ENCODE assay signal across 8 cellular contexts in genomic region chr19:43784981-43785808, GRCh38. TPM values are rescaled to one million over a fixed set of nuclear protein-coding genes. Genes with fewer than 3 reads are reported as not detected.
A peak's percentile ranks its signal among the peaks of the same experiment; 100 is the strongest.
DNase-seq lines count a peak whose midpoint lies in the region; ATAC-seq, FAIRE-seq and TF ChIP-seq lines count a peak whose summit lies in the region.

No MANE protein-coding gene starts in this region.

- TF ChIP-seq CTCF in H1 (IDR thresholded peaks at IDR 0.05; ENCODE audit: control extremely low read depth in 1 of 3, insufficient read depth in 1 of 3, low read depth in 1 of 3, low read length in 3 of 3) (peak; percentile 66 to 98 (median 95)), tibial artery (IDR thresholded peaks at IDR 0.05) (peak; percentile 92 to 99)

- no peak for TF ChIP-seq EP300 in H1 (IDR thresholded peaks at IDR 0.05; ENCODE audit: borderline replicate concordance in 1 of 2, low read depth in 2 of 2, low read length in 2 of 2)

- H3K27ac Mint-ChIP-seq in activated CD4-positive, alpha-beta T cell treated with anti-CD3 and anti-CD28 coated beads, Interleukin-2, amount 10 ng/mL, durations not matched to agents 24 days and 14 days: peak overlapping the region; percentile 92

- H3K36me3 Mint-ChIP-seq in activated CD4-positive, alpha-beta T cell treated with anti-CD3 and anti-CD28 coated beads, Interleukin-2, amount 10 ng/mL, durations not matched to agents 24 days and 14 days (ENCODE audit: low read depth): peaks cover 5% of the 10 kb centered on the region

- peak overlapping the region; percentile 81; the same call in 1 of the 2 replicates for H4K8ac ChIP-seq in H1 (ENCODE audit: extremely low read depth, insufficient read depth, low read length)
- H4K8ac ChIP-seq in mesenchymal stem cell (ENCODE audit: low read length): peak overlapping the region; percentile 33

- H3K56ac ChIP-seq in H1 (replicated peaks; ENCODE audit: insufficient read length, low read depth, low read length): no peak overlapping the region

- POLR2A ChIA-PET in H1 (lab: Charles Lee; ENCODE audit: partially characterized antibody): interaction anchor here (0.6 to 1.0 kb wide), 4 partner anchors 10 to 216 kb away, joined by 3 to 5 read pairs (median 4); no protein-coding TSS in a partner anchor

- peaks cover 0 to 4% of the 10 kb centered on the region in 2 experiments for H4K20me1 ChIP-seq in H1 (replicated peaks in 1 of 2; ENCODE audit: control insufficient read depth in 1 of 2, insufficient read depth in 2 of 2, low read length in 2 of 2)

- H3K9me3 Mint-ChIP-seq in activated CD4-positive, alpha-beta T cell treated with anti-CD3 and anti-CD28 coated beads, Interleukin-2, amount 10 ng/mL, durations not matched to agents 24 days and 14 days: no peaks in the 10 kb centered on the region

- ATAC-seq in HG02759 (IDR thresholded peaks at IDR 0.05; ENCODE audit: unreplicated experiment) (peak; percentile 33), GM19023 (IDR thresholded peaks at IDR 0.05; ENCODE audit: unreplicated experiment) (no peak)

- H3K79me2 ChIP-seq in H1 (ENCODE audit: control insufficient read depth in 1 of 2, insufficient read depth in 2 of 2, low read length in 2 of 2): no peaks in the 10 kb centered on the region

- H3K4me1 Mint-ChIP-seq in activated CD4-positive, alpha-beta T cell treated with anti-CD3 and anti-CD28 coated beads, Interleukin-2, amount 10 ng/mL, durations not matched to agents 24 days and 14 days: peaks cover 39% of the 10 kb centered on the region

- no peaks in the 10 kb centered on the region for H3K9me3 ChIP-seq in H1 (ENCODE audit: insufficient read depth in 2 of 2, low read depth in 1 of 2, low read length in 1 of 2)
- H3K9me3 ChIP-seq in mesenchymal stem cell (ENCODE audit: control insufficient read depth, low read length): no peaks in the 10 kb centered on the region
- H3K9me3 ChIP-seq in tibial artery: no peaks in the 10 kb centered on the region

- CTCF ChIA-PET in H1 (lab: Charles Lee; ENCODE audit: partially characterized antibody): interaction anchor here (1.0 to 37.0 kb wide), 7 partner anchors 8 to 106 kb away, joined by 4 to 703 read pairs (median 5); partner anchors contain the start of genes IRGC and SMG9

- H2BK120ac ChIP-seq in H1 (replicated peaks; ENCODE audit: low read depth, low read length) (no peak overlapping the region), mesenchymal stem cell (ENCODE audit: low read depth, low read length) (peak overlapping the region; percentile 81)

- H3K4me1 ChIP-seq in H1 (replicated peaks in 1 of 4; ENCODE audit: control insufficient read depth in 3 of 4, insufficient read depth in 4 of 4, low read length in 3 of 4) (peaks cover 0 to 2% (median under 1%) of the 10 kb centered on the region in 4 experiments; a peak in 3 of 7 replicates), mesenchymal stem cell (ENCODE audit: control insufficient read depth, insufficient read depth, low read depth, low read length) (peaks cover 29% of the 10 kb centered on the region), tibial artery (peaks cover 0 to 29% (median 7%) of the 10 kb centered on the region in 4 donors)

- H4K5ac ChIP-seq in H1 (ENCODE audit: insufficient read length, low read depth, low read length): no peak overlapping the region

- H4K91ac ChIP-seq in H1 (replicated peaks; ENCODE audit: insufficient read length, low read length) (peak overlapping the region; percentile 12), mesenchymal stem cell (ENCODE audit: low read length) (peak overlapping the region; percentile 58)

- H3K27me3 ChIP-seq in H1 (replicated peaks in 1 of 4; ENCODE audit: control insufficient read depth in 3 of 4, extremely low read depth in 1 of 4, insufficient read depth in 3 of 4, low read length in 3 of 4) (no peaks in the 10 kb centered on the region; a peak in 1 of 7 replicates), mesenchymal stem cell (ENCODE audit: control insufficient read depth in 1 of 2, insufficient read depth in 1 of 2, low read length in 2 of 2) (no peaks in the 10 kb centered on the region), tibial artery (peaks cover 0 to 24% of the 10 kb centered on the region in 2 donors)

- DNase-seq in DMS79 (lab: John Stamatoyannopoulos, UW): peak; percentile 42
- peak; percentile 59 to 85 for DNase-seq in NCI-H446 (lab: John Stamatoyannopoulos, UW)
- peak; percentile 89 for DNase-seq in activated CD4-positive, alpha-beta T cell treated with anti-CD3 and anti-CD28 coated beads, Interleukin-2, amount 10 ng/mL, durations not matched to agents 24 days and 14 days
- DNase-seq in H1 (ENCODE audit: low read depth in 1 of 2, low spot score in 2 of 2): peak in 1 of 2 experiments; percentile 64
- DNase-seq in mesenchymal stem cell: peak; percentile 79
- DNase-seq in tibial artery: peak in 1 of 2 donors; percentile 67

- 42% methylated on average over 10 of the region's 10 CpGs; no CpG with 5 or more reads in 1 of the 2 experiments for WGBS in H1 (ENCODE audit: extremely low coverage in 1 of 2, insufficient coverage in 1 of 2, insufficient read length in 1 of 2, insufficient replicate concordance in 2 of 2, low coverage in 1 of 2, low lambda C conversion rate in 2 of 2, missing lambda C conversion rate in 1 of 2), 2 experiments
- 19% methylated on average over 10 of the region's 10 CpGs for WGBS in mesenchymal stem cell

- peak overlapping the region; percentile 94; the same call in 1 of the 2 replicates for H2AFZ ChIP-seq in H1 (ENCODE audit: low read length)
- peak overlapping the region; percentile 83 for H2AFZ ChIP-seq in mesenchymal stem cell (ENCODE audit: low read depth, low read length)

- H3K4me2 ChIP-seq in H1 (ENCODE audit: insufficient read depth in 1 of 2, low read depth in 2 of 2, low read length in 2 of 2) (no peak overlapping the region), mesenchymal stem cell (ENCODE audit: low read length, poor library complexity, severe bottlenecking) (no peak overlapping the region)

- H2BK15ac ChIP-seq in H1 (ENCODE audit: low read length): no peak overlapping the region
- peak overlapping the region; percentile 60 for H2BK15ac ChIP-seq in mesenchymal stem cell (ENCODE audit: low read depth, poor library complexity, severe bottlenecking)

- H3K9ac ChIP-seq in H1 (replicated peaks in 1 of 4; ENCODE audit: extremely low read depth in 1 of 4, low read depth in 3 of 4, low read length in 3 of 4) (no peak overlapping the region; a peak in 1 of 7 replicates), mesenchymal stem cell (ENCODE audit: low read length) (peak overlapping the region; percentile 75)

- H2BK20ac ChIP-seq in H1 (ENCODE audit: low read length): no peak overlapping the region

- no peak overlapping the region for H2BK12ac ChIP-seq in H1 (ENCODE audit: low read depth, low read length)
- peak overlapping the region in 1 of 2 experiments; percentile 65 for H2BK12ac ChIP-seq in mesenchymal stem cell (ENCODE audit: low read length in 2 of 2)

- no peak overlapping the region for H3K27ac ChIP-seq in H1 (ENCODE audit: low read depth, low read length)
- H3K27ac ChIP-seq in mesenchymal stem cell (ENCODE audit: low read length, poor library complexity, severe bottlenecking): peak overlapping the region; percentile 56
- H3K27ac ChIP-seq in tibial artery: no peak overlapping the region

- intact Hi-C loops in activated CD4-positive, alpha-beta T cell treated with anti-CD3 and anti-CD28 coated beads, Interleukin-2, amount 10 ng/mL, durations not matched to agents 24 days and 14 days (cut with micrococcal nuclease): loop anchor here (1.0 to 5.0 kb wide), 2 partner anchors 40 to 258 kb away; partner anchors contain the start of gene ETHE1
- intact Hi-C loops in tibial artery (cut with DNase I; ENCODE audit: low total_unique reads): loop anchor here (2.0 kb wide), 1 partner anchor 40 kb away; no protein-coding TSS in a partner anchor

- H3K4me3 ChIP-seq in H1 (ENCODE audit: extremely low read depth in 1 of 4, insufficient read depth in 2 of 4, low read depth in 3 of 4, low read length in 4 of 4) (no peak overlapping the region), mesenchymal stem cell (ENCODE audit: insufficient read depth in 1 of 2, low read depth in 1 of 2, low read length in 2 of 2) (peak overlapping the region in 1 of 2 experiments; percentile 62), tibial artery (no peak overlapping the region)

- H3K23me2 ChIP-seq in H1 (ENCODE audit: low read depth, low read length): 0 out of 2 replicates have a peak, but pooled peaks cover 2% of the 10 kb centered on the region

- H3K36me3 ChIP-seq in H1 (ENCODE audit: control insufficient read depth in 2 of 4, insufficient read depth in 4 of 4, low read length in 3 of 4): no peaks in the 10 kb centered on the region
- no peaks in the 10 kb centered on the region for H3K36me3 ChIP-seq in mesenchymal stem cell (ENCODE audit: control insufficient read depth in 1 of 2, insufficient read depth in 2 of 2, low read depth in 1 of 2, low read length in 2 of 2)
- no peaks in the 10 kb centered on the region for H3K36me3 ChIP-seq in tibial artery

- peak overlapping the region; percentile 75 for H3K4me3 Mint-ChIP-seq in activated CD4-positive, alpha-beta T cell treated with anti-CD3 and anti-CD28 coated beads, Interleukin-2, amount 10 ng/mL, durations not matched to agents 24 days and 14 days

- H2AK5ac ChIP-seq in H1 (ENCODE audit: low read depth, low read length) (no peak overlapping the region), mesenchymal stem cell (ENCODE audit: low read length, severe bottlenecking) (peak overlapping the region; percentile 47)

- H3K18ac ChIP-seq in H1 (ENCODE audit: extremely low read depth, low read length): no peak overlapping the region; the same call in 1 of the 2 replicates
- H3K18ac ChIP-seq in mesenchymal stem cell (ENCODE audit: low read depth in 1 of 2, low read length in 2 of 2): peak overlapping the region; percentile 69 to 71

- no peak for TF ChIP-seq POLR2A in H1 (IDR thresholded peaks at IDR 0.05; ENCODE audit: control extremely low read depth in 1 of 2, low read depth in 2 of 2, low read length in 2 of 2)

- no peak for FAIRE-seq in H1 (lab: Jason Lieb, UNC)

- no peaks in the 10 kb centered on the region; the same call in 1 of the 2 replicates for H3K79me1 ChIP-seq in H1 (ENCODE audit: low read depth, low read length)
- no peaks in the 10 kb centered on the region for H3K79me1 ChIP-seq in mesenchymal stem cell (replicated peaks; ENCODE audit: low read length, poor library complexity, severe bottlenecking)

- no peak overlapping the region for H3K14ac ChIP-seq in H1 (ENCODE audit: insufficient read length)
- no peak overlapping the region for H3K14ac ChIP-seq in mesenchymal stem cell (ENCODE audit: low read length in 2 of 2)

- peaks cover 4% of the 10 kb centered on the region for H3K27me3 Mint-ChIP-seq in activated CD4-positive, alpha-beta T cell treated with anti-CD3 and anti-CD28 coated beads, Interleukin-2, amount 10 ng/mL, durations not matched to agents 24 days and 14 days

- H3K4ac ChIP-seq in H1 (replicated peaks; ENCODE audit: insufficient read length, low read depth, low read length) (no peak overlapping the region), mesenchymal stem cell (ENCODE audit: low read depth in 1 of 2, low read length in 2 of 2) (peak overlapping the region in 1 of 2 experiments; percentile 57)

- H2BK5ac ChIP-seq in H1 (ENCODE audit: low read depth, low read length) (no peak overlapping the region), mesenchymal stem cell (ENCODE audit: low read depth, low read length, poor library complexity, severe bottlenecking) (no peak overlapping the region)

- no peak overlapping the region for H3K23ac ChIP-seq in H1 (ENCODE audit: insufficient read length)
- H3K23ac ChIP-seq in mesenchymal stem cell (ENCODE audit: low read length in 2 of 2): no peak overlapping the region

- peak; percentile 95 to 96 for TF ChIP-seq RAD21 in H1 (IDR thresholded peaks at IDR 0.05 in 1 of 2, conservative IDR thresholded peaks at IDR 0.05 in 1 of 2; ENCODE audit: low read depth in 2 of 2, low read length in 2 of 2)

RNA-seq across cellular contexts. Expression of gene KCNN4, which starts 4.4 kb away (rescaled TPM):
- 165 and 172 TPM in 2 replicates for total RNA-seq in activated CD4-positive, alpha-beta T cell treated with anti-CD3 and anti-CD28 coated beads, Interleukin-2, amount 10 ng/mL, durations not matched to agents 24 days and 14 days
- 0.78 and 1.0 TPM in 2 replicates for total RNA-seq in H1 (2021; fragmentation: NEBNext Ultra II Directional; extraction: Animal tissue kit (Norgen Biotek cat#: 25700))
- polyA plus RNA-seq in H1 (2011; rRNA removed): 1.5 and 2.0 TPM in 2 replicates
- polyA plus RNA-seq in H1 (2011; cell fraction: cytosol; rRNA removed): 1.6 TPM
- 3.1 TPM for polyA plus RNA-seq in H1 (2011; cell fraction: nucleus; rRNA removed)
- 0.64 to 1.2 TPM (median 0.86 TPM) in 4 replicates for polyA plus RNA-seq in H1 (2012, experiment 1 of 2)
- 0.56 TPM for polyA plus RNA-seq in H1 (2012, experiment 2 of 2)
- 1.1 TPM for polyA plus RNA-seq in H1 (2013, experiment 1 of 2)
- polyA plus RNA-seq in H1 (2013, experiment 2 of 2): 1.1 TPM
- 0.39 and 0.54 TPM in 2 replicates for polyA minus RNA-seq in H1 (2011; rRNA and poly(A)+ RNA removed)
- polyA minus RNA-seq in H1 (2011; cell fraction: cytosol; rRNA and poly(A)+ RNA removed): not detected
- polyA minus RNA-seq in H1 (2011; cell fraction: nucleus; rRNA and poly(A)+ RNA removed): 2.1 TPM
- 0.04 TPM for polyA plus RNA-seq in mesenchymal stem cell (2013, experiment 1 of 2)
- polyA plus RNA-seq in mesenchymal stem cell (2013, experiment 2 of 2): 0.08 TPM

RNA-seq across cellular contexts. Expression of gene LYPD5, which starts 17.1 kb away (rescaled TPM):
- total RNA-seq in activated CD4-positive, alpha-beta T cell treated with anti-CD3 and anti-CD28 coated beads, Interleukin-2, amount 10 ng/mL, durations not matched to agents 24 days and 14 days: 0.26 and 0.42 TPM in 2 replicates
- total RNA-seq in H1 (2021; fragmentation: NEBNext Ultra II Directional; extraction: Animal tissue kit (Norgen Biotek cat#: 25700)): 0.59 and 0.74 TPM in 2 replicates
- polyA plus RNA-seq in H1 (2011; rRNA removed): 4.3 TPM in 2 replicates
- 2.2 TPM for polyA plus RNA-seq in H1 (2011; cell fraction: cytosol; rRNA removed)
- polyA plus RNA-seq in H1 (2011; cell fraction: nucleus; rRNA removed): 3.5 TPM
- polyA plus RNA-seq in H1 (2012, experiment 1 of 2): 0.83 to 1.4 TPM (median 1.0 TPM) in 4 replicates
- polyA plus RNA-seq in H1 (2012, experiment 2 of 2): 1.2 TPM
- polyA plus RNA-seq in H1 (2013, experiment 1 of 2): 1.0 TPM
- 0.75 TPM for polyA plus RNA-seq in H1 (2013, experiment 2 of 2)
- 1.4 and 1.5 TPM in 2 replicates for polyA minus RNA-seq in H1 (2011; rRNA and poly(A)+ RNA removed)
- 0.88 TPM for polyA minus RNA-seq in H1 (2011; cell fraction: cytosol; rRNA and poly(A)+ RNA removed)
- polyA minus RNA-seq in H1 (2011; cell fraction: nucleus; rRNA and poly(A)+ RNA removed): 6.1 TPM
- 0.12 TPM for polyA plus RNA-seq in mesenchymal stem cell (2013, experiment 1 of 2)
- 0.07 TPM for polyA plus RNA-seq in mesenchymal stem cell (2013, experiment 2 of 2)

RNA-seq across cellular contexts. Expression of gene SMG9, which starts 30.4 kb away (rescaled TPM):
- total RNA-seq in activated CD4-positive, alpha-beta T cell treated with anti-CD3 and anti-CD28 coated beads, Interleukin-2, amount 10 ng/mL, durations not matched to agents 24 days and 14 days: 83.9 and 86.6 TPM in 2 replicates
- 28.7 and 34.0 TPM in 2 replicates for total RNA-seq in H1 (2021; fragmentation: NEBNext Ultra II Directional; extraction: Animal tissue kit (Norgen Biotek cat#: 25700))
- 20.4 and 25.6 TPM in 2 replicates for polyA plus RNA-seq in H1 (2011; rRNA removed)
- 16.5 TPM for polyA plus RNA-seq in H1 (2011; cell fraction: cytosol; rRNA removed)
- polyA plus RNA-seq in H1 (2011; cell fraction: nucleus; rRNA removed): 50.0 TPM
- 21.5 to 33.3 TPM (median 28.7 TPM) in 4 replicates for polyA plus RNA-seq in H1 (2012, experiment 1 of 2)
- polyA plus RNA-seq in H1 (2012, experiment 2 of 2): 14.0 TPM
- 13.1 TPM for polyA plus RNA-seq in H1 (2013, experiment 1 of 2)
- polyA plus RNA-seq in H1 (2013, experiment 2 of 2): 12.1 TPM
- 13.7 and 13.8 TPM in 2 replicates for polyA minus RNA-seq in H1 (2011; rRNA and poly(A)+ RNA removed)
- polyA minus RNA-seq in H1 (2011; cell fraction: cytosol; rRNA and poly(A)+ RNA removed): 12.5 TPM
- polyA minus RNA-seq in H1 (2011; cell fraction: nucleus; rRNA and poly(A)+ RNA removed): 15.1 TPM
- 20.5 TPM for polyA plus RNA-seq in mesenchymal stem cell (2013, experiment 1 of 2)
- polyA plus RNA-seq in mesenchymal stem cell (2013, experiment 2 of 2): 19.8 TPM

RNA-seq across cellular contexts. Expression of gene ZNF283, which starts 41.9 kb away (rescaled TPM):
- 4.0 and 5.7 TPM in 2 replicates for total RNA-seq in activated CD4-positive, alpha-beta T cell treated with anti-CD3 and anti-CD28 coated beads, Interleukin-2, amount 10 ng/mL, durations not matched to agents 24 days and 14 days
- 3.6 and 4.3 TPM in 2 replicates for total RNA-seq in H1 (2021; fragmentation: NEBNext Ultra II Directional; extraction: Animal tissue kit (Norgen Biotek cat#: 25700))
- polyA plus RNA-seq in H1 (2011; rRNA removed): 1.1 and 1.6 TPM in 2 replicates
- 1.8 TPM for polyA plus RNA-seq in H1 (2011; cell fraction: cytosol; rRNA removed)
- 2.0 TPM for polyA plus RNA-seq in H1 (2011; cell fraction: nucleus; rRNA removed)
- polyA plus RNA-seq in H1 (2012, experiment 1 of 2): 3.4 to 5.3 TPM (median 3.6 TPM) in 4 replicates
- 0.26 TPM for polyA plus RNA-seq in H1 (2012, experiment 2 of 2)
- 3.7 TPM for polyA plus RNA-seq in H1 (2013, experiment 1 of 2)
- polyA plus RNA-seq in H1 (2013, experiment 2 of 2): 4.0 TPM
- 5.0 and 9.2 TPM in 2 replicates for polyA minus RNA-seq in H1 (2011; rRNA and poly(A)+ RNA removed)
- 2.4 TPM for polyA minus RNA-seq in H1 (2011; cell fraction: cytosol; rRNA and poly(A)+ RNA removed)
- 18.0 TPM for polyA minus RNA-seq in H1 (2011; cell fraction: nucleus; rRNA and poly(A)+ RNA removed)
- polyA plus RNA-seq in mesenchymal stem cell (2013, experiment 1 of 2): 3.2 TPM
- polyA plus RNA-seq in mesenchymal stem cell (2013, experiment 2 of 2): 2.8 TPM

Comparison
In these comparisons a context has a peak if more than half of its experiments do, and no peak if none do; other contexts are left out.
1. RNA of gene KCNN4, which starts 4.4 kb away (total RNA-seq): 165 to 172 TPM in activated CD4-positive, alpha-beta T cell treated with anti-CD3 and anti-CD28 coated beads, Interleukin-2, amount 10 ng/mL, durations not matched to agents 24 days and 14 days; 0.78 to 1.0 TPM in H1; every median in the first group is over 10 times any median in the second.